In genomic region chrX:37350034-37350365, GRCh38 we compare ENCODE assay signal across 8 cellular contexts. TPM values are rescaled to one million over a fixed set of nuclear protein-coding genes. Genes with fewer than 3 reads are reported as not detected.
A peak's percentile ranks its signal among the peaks of the same experiment; 100 is the strongest.
DNase-seq lines count a peak whose midpoint lies in the region; ATAC-seq and TF ChIP-seq lines count a peak whose summit lies in the region.

No MANE protein-coding gene starts in this region.

- H3K4me1 ChIP-seq in PC-9 (replicated peaks; ENCODE audit: insufficient read depth): peaks cover 33% of the 10 kb centered on the region
- peaks cover 0 to 5% (median 4%) of the 10 kb centered on the region in 4 donors for H3K4me1 ChIP-seq in esophagus muscularis mucosa

- peaks cover 11% of the 10 kb centered on the region for H3K4me1 Mint-ChIP-seq in nephron progenitor cell

- no peak for TF ChIP-seq EP300 in esophagus muscularis mucosa (IDR thresholded peaks at IDR 0.05)

- peaks cover 4% of the 10 kb centered on the region for H3K27me3 Mint-ChIP-seq in nephron progenitor cell (ENCODE audit: low read depth, poor library complexity)

- no peaks in the 10 kb centered on the region for H3K9me2 ChIP-seq in PC-9 (ENCODE audit: insufficient read depth)

- BruUV-seq in PC-9 (replicated peaks; lab: Mats Ljungman, UMichigan): no TSS peak

- intact Hi-C loops in PC-9 (cut with micrococcal nuclease; ENCODE audit: unreplicated experiment) (no loop called here), esophagus muscularis mucosa (cut with DNase I) (no loop called here)

- H3K9me3 Mint-ChIP-seq in nephron progenitor cell: peaks cover 23% of the 10 kb centered on the region

- no peaks in the 10 kb centered on the region for H4K20me1 ChIP-seq in PC-9 (ENCODE audit: insufficient read depth)

- peak overlapping the region; percentile 91 for H3K4me3 Mint-ChIP-seq in nephron progenitor cell

- H3K9me3 ChIP-seq in PC-9 (ENCODE audit: insufficient read depth, low read depth): no peaks in the 10 kb centered on the region
- H3K9me3 ChIP-seq in esophagus muscularis mucosa: no peaks in the 10 kb centered on the region

- H3K27me3 ChIP-seq in PC-9 (ENCODE audit: insufficient read depth, low read depth): no peaks in the 10 kb centered on the region
- H3K27me3 ChIP-seq in esophagus muscularis mucosa: no peaks in the 10 kb centered on the region

- H3K27ac Mint-ChIP-seq in nephron progenitor cell: no peak overlapping the region

- POLR2A ChIA-PET in PC-9 (lab: Charles Lee; ENCODE audit: unreplicated experiment): interaction anchor here (2.0 kb wide), 1 partner anchor 34 kb away, joined by 6 read pairs; no protein-coding TSS in a partner anchor

- no peak for ATAC-seq in HG03095 (IDR thresholded peaks at IDR 0.05; ENCODE audit: unreplicated experiment)

- CTCF ChIA-PET in PC-9 (lab: Charles Lee): no interaction called here

- peak overlapping the region; percentile 79 for H3K4me3 ChIP-seq in PC-9
- H3K4me3 ChIP-seq in esophagus muscularis mucosa: peak overlapping the region; percentile 61 to 76 (median 66)

- no peaks in the 10 kb centered on the region for H3F3A ChIP-seq in PC-9 (ENCODE audit: insufficient read depth, low read depth)

- H3K27ac ChIP-seq in PC-9: peak overlapping the region; percentile 59; the same call in 1 of the 2 replicates
- peak overlapping the region; percentile 70 to 81 (median 75) for H3K27ac ChIP-seq in esophagus muscularis mucosa (replicated peaks in 1 of 4)

- peak overlapping the region; percentile 84 for H3K4me2 ChIP-seq in PC-9

- H2AFZ ChIP-seq in PC-9: peak overlapping the region; percentile 94

- TF ChIP-seq CTCF in PC-9 (conservative IDR thresholded peaks at IDR 0.05) (no peak), esophagus muscularis mucosa (IDR thresholded peaks at IDR 0.05) (no peak), nephron progenitor cell (IDR thresholded peaks at IDR 0.05) (no peak)

- H3K36me3 ChIP-seq in PC-9 (ENCODE audit: low read depth): no peaks in the 10 kb centered on the region
- H3K36me3 ChIP-seq in esophagus muscularis mucosa: no peaks in the 10 kb centered on the region

- peaks cover 4% of the 10 kb centered on the region for H3K36me3 Mint-ChIP-seq in nephron progenitor cell (ENCODE audit: low read depth)

- no peak for TF ChIP-seq POLR2A in esophagus muscularis mucosa (IDR thresholded peaks at IDR 0.05; ENCODE audit: low read depth)

- peak; percentile 20 for DNase-seq in AG20443 (ENCODE audit: low spot score)
- no peak for DNase-seq in PC-9
- no peak for DNase-seq in esophagus muscularis mucosa (ENCODE audit: extremely low spot score)
- no peak for DNase-seq in nephron progenitor cell
- DNase-seq in DMS153 (lab: John Stamatoyannopoulos, UW): no peak
- DNase-seq in DMS114 treated with DMSO at 0.1 percent for 48 hours (lab: John Stamatoyannopoulos, UW; ENCODE audit: unreplicated experiment): no peak
- DNase-seq in HPDE6-E6E7 (ENCODE audit: extremely low spot score): no peak

- peaks cover 53% of the 10 kb centered on the region for H3K79me2 ChIP-seq in PC-9 (ENCODE audit: low read depth)

- WGBS in esophagus muscularis mucosa: 31% methylated on average over 8 of the region's 8 CpGs

RNA-seq across cellular contexts. Expression of gene PRRG1, which starts 0.8 kb away (rescaled TPM):
- total RNA-seq in PC-9 (2021) (23.5 and 34.4 TPM in 2 replicates), esophagus muscularis mucosa (1 to 10 TPM; 4.5 to 7.1 (median 5.1) TPM)
